Comparison of ENCODE assay signal across 29 cellular contexts in genomic region chr11:121340010-121340580, GRCh38. TPM values are rescaled to one million over a fixed set of nuclear protein-coding genes. Genes with fewer than 3 reads are reported as not detected.
DNase-seq lines count a peak whose midpoint lies in the region; ATAC-seq and TF ChIP-seq lines count a peak whose summit lies in the region.
"Had no signal": no experiment of that assay in that cellular context is flagged by ENCODE, and none has a peak within 500 bp of the region (broad histone marks: within the 10 kb centered on the region; RNA-seq: fewer than 3 reads in every experiment).

No MANE protein-coding gene starts in this region.

- H3K27me3 Mint-ChIP-seq in memory B cell, result peaks cover 5% of the 10 kb centered on the region
- H3K27me3 Mint-ChIP-seq: activated CD4-positive, alpha-beta T cell treated with anti-CD3 and anti-CD28 coated beads for 36 hours had no signal

- intact Hi-C loops in OCI-LY7 (cut with micrococcal nuclease; ENCODE audit: unreplicated experiment), result loop anchor here (2.0 kb wide), 1 partner anchor 27 kb away; no protein-coding TSS in a partner anchor

- no peaks in the 10 kb centered on the region for H3K9me2 ChIP-seq in DOHH2 (replicated peaks; ENCODE audit: control insufficient read depth, low read length)
- no peaks in the 10 kb centered on the region for H3K9me2 ChIP-seq in OCI-LY7 (ENCODE audit: insufficient read depth, low read length)

- in situ Hi-C loops in GM13976 (cut with MboI; ENCODE audit: low sequenced_read_pairs, unreplicated experiment), result no loop called here

- H3K27ac ChIP-seq in DOHH2 (ENCODE audit: low read depth, low read length) (no peak overlapping the region), OCI-LY7 (ENCODE audit: low read depth, low read length, poor library complexity, severe bottlenecking) (peak overlapping the region; percentile 47)
- H3K27ac ChIP-seq: cardiac muscle cell, colonic mucosa, epithelial cell of prostate, RWPE1, SK-N-MC, upper lobe of left lung had no signal

- H3K4me1 Mint-ChIP-seq in memory B cell, result peaks cover 25% of the 10 kb centered on the region

- peak overlapping the region; percentile 1; the same call in 1 of the 2 replicates for H2AFZ ChIP-seq in OCI-LY7 (ENCODE audit: low read length)

- peak overlapping the region; percentile 2 for H3K4me3 Mint-ChIP-seq in memory B cell
- H3K4me3 Mint-ChIP-seq: activated CD4-positive, alpha-beta T cell treated with anti-CD3 and anti-CD28 coated beads for 36 hours; nephron progenitor cell; T-helper 17 cell had no signal

- TF ChIP-seq CTCF in DOHH2 (IDR thresholded peaks at IDR 0.05; ENCODE audit: low read depth, low read length, poor library complexity, severe bottlenecking) (no peak), GM13976 (IDR thresholded peaks at IDR 0.05; ENCODE audit: borderline replicate concordance, control extremely low read depth, extremely low read depth, insufficient read depth, missing control alignments) (no peak), OCI-LY7 (conservative IDR thresholded peaks at IDR 0.05; ENCODE audit: low read length) (no peak)

- ATAC-seq in memory B cell (ENCODE audit: low read depth) (peak; percentile 75), HG02642 (IDR thresholded peaks at IDR 0.05; ENCODE audit: poor library complexity, unreplicated experiment) (no peak)
- ATAC-seq: activated CD4-positive, alpha-beta T cell treated with anti-CD3 and anti-CD28 coated beads for 36 hours; T-helper 17 cell had no signal

- POLR2A ChIA-PET in OCI-LY7 (lab: Charles Lee), result interaction anchor here (0.6 to 8.3 kb wide), 7 partner anchors 10 to 155 kb away, joined by 3 to 70 read pairs (median 4); no protein-coding TSS in a partner anchor

- H3K27me3 ChIP-seq in DOHH2 (ENCODE audit: control insufficient read depth, low read length), result no peaks in the 10 kb centered on the region
- H3K27me3 ChIP-seq: colonic mucosa, upper lobe of left lung had no signal

- no peaks in the 10 kb centered on the region for H3K36me3 ChIP-seq in DOHH2 (ENCODE audit: control insufficient read depth, low read length)
- H3K36me3 ChIP-seq in OCI-LY7 (ENCODE audit: insufficient read depth, low read length), result no peaks in the 10 kb centered on the region
- H3K36me3 ChIP-seq: cardiac muscle cell, colonic mucosa, upper lobe of left lung had no signal

- CTCF ChIA-PET in OCI-LY7 (lab: Charles Lee; ENCODE audit: unreplicated experiment), result no interaction called here

- H3K79me2 ChIP-seq in DOHH2 (ENCODE audit: control insufficient read depth, low read length) (no peaks in the 10 kb centered on the region), OCI-LY7 (ENCODE audit: insufficient read depth, low read depth, low read length) (no peaks in the 10 kb centered on the region)

- peak; percentile 38 for DNase-seq in GM13976 (ENCODE audit: low spot score)
- no peak for DNase-seq in OCI-LY7 (ENCODE audit: low spot score)
- no peak for DNase-seq in memory B cell (ENCODE audit: low spot score in 2 of 2)
- DNase-seq in NCI-H82 treated with DMSO at 0.1 percent for 48 hours (lab: John Stamatoyannopoulos, UW; ENCODE audit: unreplicated experiment), result no peak
- no peak for DNase-seq in activated CD8-positive, alpha-beta memory T cell treated with anti-CD3 and anti-CD28 coated beads, Interleukin-2, amount 50 U/mL, for 4 hours
- DNase-seq: activated CD4-positive, alpha-beta T cell treated with anti-CD3 and anti-CD28 coated beads for 36 hours; activated effector memory CD4-positive, alpha-beta T cell treated with anti-CD3 and anti-CD28 coated beads, Interleukin-2, amount 50 U/mL, for 16 hours; C1 segment of cervical spinal cord; Caco-2; colonic mucosa; DMS79; effector memory CD4-positive, alpha-beta T cell; GDM1; H7; KBM-7; mammary epithelial cell; NCI-H2029; NCI-H526 treated with DMSO at 0.1 percent for 48 hours; nephron progenitor cell; stimulated activated CD4-positive, alpha-beta T cell treated with anti-CD3 and anti-CD28 coated beads, Interleukin-15, amount 100 ng/mL, for 24 hours; stimulated activated CD4-positive, alpha-beta T cell treated with anti-CD3 and anti-CD28 coated beads, Interleukin-4, amount 100 ng/mL, for 4 hours; T-helper 17 cell; upper lobe of left lung had no signal

- no peaks in the 10 kb centered on the region for H3K9me3 Mint-ChIP-seq in memory B cell
- H3K9me3 Mint-ChIP-seq: nephron progenitor cell had no signal

- H3K4me3 ChIP-seq in DOHH2 (ENCODE audit: low read length) (peak overlapping the region; percentile 17; the same call in 1 of the 2 replicates), OCI-LY7 (ENCODE audit: low read depth, low read length, poor library complexity, severe bottlenecking) (no peak overlapping the region)
- H3K4me3 ChIP-seq: cardiac muscle cell, colonic mucosa, SK-N-MC, upper lobe of left lung had no signal

- H3K4me1 ChIP-seq in DOHH2 (ENCODE audit: control insufficient read depth, low read length) (peaks cover 65% of the 10 kb centered on the region), OCI-LY7 (ENCODE audit: insufficient read depth, low read length, poor library complexity, severe bottlenecking) (peaks cover 79% of the 10 kb centered on the region)
- H3K4me1 ChIP-seq: Caco-2, colonic mucosa had no signal

- no peaks in the 10 kb centered on the region for H3F3A ChIP-seq in DOHH2 (ENCODE audit: control insufficient read depth, insufficient read depth)

- H4K20me1 ChIP-seq in DOHH2 (ENCODE audit: control insufficient read depth, insufficient read depth, low read depth, low read length) (no peaks in the 10 kb centered on the region), OCI-LY7 (ENCODE audit: insufficient read depth, low read length) (no peaks in the 10 kb centered on the region)

- BruUV-seq in OCI-LY7 (replicated peaks; lab: Mats Ljungman, UMichigan), result no TSS peak

- peak overlapping the region; percentile 16 for H3K27ac Mint-ChIP-seq in memory B cell
- H3K27ac Mint-ChIP-seq: activated CD4-positive, alpha-beta T cell treated with anti-CD3 and anti-CD28 coated beads for 36 hours; nephron progenitor cell; T-helper 17 cell had no signal

- H3K9me3 ChIP-seq in DOHH2 (ENCODE audit: control insufficient read depth, insufficient read depth, low read length) (no peaks in the 10 kb centered on the region), OCI-LY7 (ENCODE audit: low read length) (no peaks in the 10 kb centered on the region)
- H3K9me3 ChIP-seq: Caco-2, colonic mucosa, upper lobe of left lung had no signal

- H3K4me2 ChIP-seq in DOHH2 (ENCODE audit: low read length) (peak overlapping the region; percentile 60), OCI-LY7 (ENCODE audit: low read length) (peak overlapping the region; percentile 41)

- no peaks in the 10 kb centered on the region for H3K36me3 Mint-ChIP-seq in memory B cell

RNA-seq across cellular contexts. Expression of gene SC5D, which starts 47.5 kb away (rescaled TPM):
- 16.4 and 27.9 TPM in 2 replicates for total RNA-seq in OCI-LY7 (2014; rRNA removed; shearing (Covaris generic))
- 42.7 and 43.3 TPM in 2 replicates for total RNA-seq in OCI-LY7 (2022)
